1 cellular context compared by ENCODE assay signal in the genomic region with DNA sequence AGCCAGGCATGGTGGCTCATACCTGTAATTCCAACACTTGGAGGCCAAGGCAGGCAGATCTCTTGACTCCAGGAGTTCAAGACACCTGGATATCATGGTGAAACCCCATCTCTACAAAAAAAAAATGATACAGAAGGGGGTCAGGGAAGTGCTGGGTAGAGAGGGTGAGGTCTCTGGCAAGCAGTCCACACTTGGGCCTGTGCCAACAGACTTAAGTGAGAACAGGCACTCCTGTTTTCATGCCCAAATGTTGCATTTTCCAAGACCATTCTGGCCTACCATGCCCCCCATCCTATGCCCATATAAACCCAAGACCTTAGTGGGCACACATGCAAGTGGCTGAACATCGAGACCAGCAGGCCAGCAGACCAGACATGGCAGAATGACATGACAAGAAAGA.
TF ChIP-seq lines count a peak whose summit lies in the region.

No MANE protein-coding gene starts in this region.

TF ChIP-seq in K562, 482 proteins besides CTCF, POLR2A, EP300 and RAD21:
- TF ChIP-seq L3MBTL2 (IDR thresholded peaks at IDR 0.05): no peak
- peak; percentile 38 for TF ChIP-seq NFIC (IDR thresholded peaks at IDR 0.05)
TF ChIP-seq in K562: peak in this region for 1.
